ENCODE assay signal across 9 cellular contexts in genomic region chr15:76054246-76054645, GRCh38. TPM values are rescaled to one million over a fixed set of nuclear protein-coding genes. Genes with fewer than 3 reads are reported as not detected.
"Had no signal": no experiment of that assay in that cellular context is flagged by ENCODE, and none has a peak within 500 bp of the region (broad histone marks: within the 10 kb centered on the region; RNA-seq: fewer than 3 reads in every experiment).

No MANE protein-coding gene starts in this region.

RNA-seq across cellular contexts. Expression of gene TMEM266, which starts 5.5 kb away (rescaled TPM):
- total RNA-seq: colonic mucosa, dermis microvascular lymphatic vessel endothelial cell, glomerular endothelial cell, lung microvascular endothelial cell, myocyte had no signal

RNA-seq across cellular contexts. Expression of gene NRG4, which starts 42.0 kb away (rescaled TPM):
- total RNA-seq: dermis microvascular lymphatic vessel endothelial cell, glomerular endothelial cell, kidney epithelial cell, left ventricle myocardium superior, lung microvascular endothelial cell, mesenteric fat pad, myocyte had no signal
- polyA plus RNA-seq: heart right ventricle had no signal
